Comparison of ENCODE assay signal across 1 cellular context in the genomic region with DNA sequence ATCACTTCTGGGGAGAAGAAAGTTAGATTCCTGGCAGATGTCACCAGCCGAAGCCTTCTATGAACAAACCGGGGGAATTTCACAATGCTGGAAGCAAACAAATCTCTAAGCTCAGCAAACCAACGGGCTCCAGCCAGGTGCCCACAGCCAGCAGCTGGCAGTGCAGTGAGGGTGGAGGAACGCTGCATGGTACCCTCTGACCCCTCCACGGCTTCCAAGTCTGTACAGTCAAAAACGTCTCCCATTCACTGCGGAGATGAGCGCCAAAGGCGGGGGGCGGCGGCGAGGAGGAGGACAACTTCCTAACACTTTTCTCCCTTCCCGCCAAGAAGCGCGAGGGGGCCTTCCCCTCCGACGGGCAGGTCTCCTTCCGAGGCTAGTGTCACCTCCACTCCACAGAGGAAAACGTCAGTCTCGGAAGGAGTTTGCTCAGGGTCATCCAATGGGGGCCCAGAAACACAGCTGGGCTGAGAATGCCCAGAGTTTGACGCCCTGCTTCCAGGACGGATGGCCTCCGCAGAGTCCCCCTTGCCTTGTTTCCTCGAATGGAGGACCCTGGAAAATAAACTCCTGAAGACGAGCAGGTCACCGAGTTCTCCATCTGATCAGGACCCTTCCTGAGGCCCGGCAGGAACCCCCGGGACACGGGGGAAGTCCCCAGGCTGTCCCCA.
A peak's percentile ranks its signal among the peaks of the same experiment; 100 is the strongest.
TF ChIP-seq lines count a peak whose summit lies in the region.

No MANE protein-coding gene starts in this region.

TF ChIP-seq in K562, 482 proteins besides CTCF, POLR2A, EP300 and RAD21 (continued from another document and continues in another):
- TF ChIP-seq, protein P1, sequence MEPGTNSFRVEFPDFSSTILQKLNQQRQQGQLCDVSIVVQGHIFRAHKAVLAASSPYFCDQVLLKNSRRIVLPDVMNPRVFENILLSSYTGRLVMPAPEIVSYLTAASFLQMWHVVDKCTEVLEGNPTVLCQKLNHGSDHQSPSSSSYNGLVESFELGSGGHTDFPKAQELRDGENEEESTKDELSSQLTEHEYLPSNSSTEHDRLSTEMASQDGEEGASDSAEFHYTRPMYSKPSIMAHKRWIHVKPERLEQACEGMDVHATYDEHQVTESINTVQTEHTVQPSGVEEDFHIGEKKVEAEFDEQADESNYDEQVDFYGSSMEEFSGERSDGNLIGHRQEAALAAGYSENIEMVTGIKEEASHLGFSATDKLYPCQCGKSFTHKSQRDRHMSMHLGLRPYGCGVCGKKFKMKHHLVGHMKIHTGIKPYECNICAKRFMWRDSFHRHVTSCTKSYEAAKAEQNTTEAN (CRISPR knock-in tag; IDR thresholded peaks at IDR 0.05), result peak; percentile 73; the same call in 1 of the 2 replicates
- no peak for TF ChIP-seq PTBP1 (IDR thresholded peaks at IDR 0.05; ENCODE audit: low read depth, low read length)
- TF ChIP-seq, protein P2, sequence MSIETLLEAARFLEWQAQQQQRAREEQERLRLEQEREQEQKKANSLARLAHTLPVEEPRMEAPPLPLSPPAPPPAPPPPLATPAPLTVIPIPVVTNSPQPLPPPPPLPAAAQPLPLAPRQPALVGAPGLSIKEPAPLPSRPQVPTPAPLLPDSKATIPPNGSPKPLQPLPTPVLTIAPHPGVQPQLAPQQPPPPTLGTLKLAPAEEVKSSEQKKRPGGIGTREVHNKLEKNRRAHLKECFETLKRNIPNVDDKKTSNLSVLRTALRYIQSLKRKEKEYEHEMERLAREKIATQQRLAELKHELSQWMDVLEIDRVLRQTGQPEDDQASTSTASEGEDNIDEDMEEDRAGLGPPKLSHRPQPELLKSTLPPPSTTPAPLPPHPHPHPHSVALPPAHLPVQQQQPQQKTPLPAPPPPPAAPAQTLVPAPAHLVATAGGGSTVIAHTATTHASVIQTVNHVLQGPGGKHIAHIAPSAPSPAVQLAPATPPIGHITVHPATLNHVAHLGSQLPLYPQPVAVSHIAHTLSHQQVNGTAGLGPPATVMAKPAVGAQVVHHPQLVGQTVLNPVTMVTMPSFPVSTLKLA (conservative IDR thresholded peaks at IDR 0.05), result no peak; a peak in 1 of 4 replicates
- TF ChIP-seq ZNF431 (CRISPR knock-in tag; IDR thresholded peaks at IDR 0.05), result 0 out of 2 replicates have a peak, but pooled peaks have one; percentile 50
- TF ChIP-seq, protein P3, sequence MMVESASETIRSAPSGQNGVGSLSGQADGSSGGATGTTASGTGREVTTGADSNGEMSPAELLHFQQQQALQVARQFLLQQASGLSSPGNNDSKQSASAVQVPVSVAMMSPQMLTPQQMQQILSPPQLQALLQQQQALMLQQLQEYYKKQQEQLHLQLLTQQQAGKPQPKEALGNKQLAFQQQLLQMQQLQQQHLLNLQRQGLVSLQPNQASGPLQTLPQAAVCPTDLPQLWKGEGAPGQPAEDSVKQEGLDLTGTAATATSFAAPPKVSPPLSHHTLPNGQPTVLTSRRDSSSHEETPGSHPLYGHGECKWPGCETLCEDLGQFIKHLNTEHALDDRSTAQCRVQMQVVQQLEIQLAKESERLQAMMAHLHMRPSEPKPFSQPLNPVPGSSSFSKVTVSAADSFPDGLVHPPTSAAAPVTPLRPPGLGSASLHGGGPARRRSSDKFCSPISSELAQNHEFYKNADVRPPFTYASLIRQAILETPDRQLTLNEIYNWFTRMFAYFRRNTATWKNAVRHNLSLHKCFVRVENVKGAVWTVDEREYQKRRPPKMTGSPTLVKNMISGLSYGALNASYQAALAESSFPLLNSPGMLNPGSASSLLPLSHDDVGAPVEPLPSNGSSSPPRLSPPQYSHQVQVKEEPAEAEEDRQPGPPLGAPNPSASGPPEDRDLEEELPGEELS (CRISPR knock-in tag; IDR thresholded peaks at IDR 0.05; ENCODE audit: borderline replicate concordance), result 0 out of 2 replicates have a peak, but pooled peaks have one; percentile 56
- TF ChIP-seq, protein P4, sequence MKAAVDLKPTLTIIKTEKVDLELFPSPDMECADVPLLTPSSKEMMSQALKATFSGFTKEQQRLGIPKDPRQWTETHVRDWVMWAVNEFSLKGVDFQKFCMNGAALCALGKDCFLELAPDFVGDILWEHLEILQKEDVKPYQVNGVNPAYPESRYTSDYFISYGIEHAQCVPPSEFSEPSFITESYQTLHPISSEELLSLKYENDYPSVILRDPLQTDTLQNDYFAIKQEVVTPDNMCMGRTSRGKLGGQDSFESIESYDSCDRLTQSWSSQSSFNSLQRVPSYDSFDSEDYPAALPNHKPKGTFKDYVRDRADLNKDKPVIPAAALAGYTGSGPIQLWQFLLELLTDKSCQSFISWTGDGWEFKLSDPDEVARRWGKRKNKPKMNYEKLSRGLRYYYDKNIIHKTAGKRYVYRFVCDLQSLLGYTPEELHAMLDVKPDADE (conservative IDR thresholded peaks at IDR 0.05; ENCODE audit: control insufficient read depth, low read depth, low read length), result 0 out of 2 replicates have a peak, but pooled peaks have one; percentile 2
- TF ChIP-seq XRCC4 (IDR thresholded peaks at IDR 0.05; ENCODE audit: extremely low read depth, insufficient read depth, insufficient read length), result no peak
- no peak for TF ChIP-seq EZH2 (IDR thresholded peaks at IDR 0.05; ENCODE audit: borderline replicate concordance, low read depth, low read length)
- no peak for TF ChIP-seq BRD4 (IDR thresholded peaks at IDR 0.05)
- TF ChIP-seq, protein P5, sequence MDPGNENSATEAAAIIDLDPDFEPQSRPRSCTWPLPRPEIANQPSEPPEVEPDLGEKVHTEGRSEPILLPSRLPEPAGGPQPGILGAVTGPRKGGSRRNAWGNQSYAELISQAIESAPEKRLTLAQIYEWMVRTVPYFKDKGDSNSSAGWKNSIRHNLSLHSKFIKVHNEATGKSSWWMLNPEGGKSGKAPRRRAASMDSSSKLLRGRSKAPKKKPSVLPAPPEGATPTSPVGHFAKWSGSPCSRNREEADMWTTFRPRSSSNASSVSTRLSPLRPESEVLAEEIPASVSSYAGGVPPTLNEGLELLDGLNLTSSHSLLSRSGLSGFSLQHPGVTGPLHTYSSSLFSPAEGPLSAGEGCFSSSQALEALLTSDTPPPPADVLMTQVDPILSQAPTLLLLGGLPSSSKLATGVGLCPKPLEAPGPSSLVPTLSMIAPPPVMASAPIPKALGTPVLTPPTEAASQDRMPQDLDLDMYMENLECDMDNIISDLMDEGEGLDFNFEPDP (CRISPR knock-in tag; IDR thresholded peaks at IDR 0.05), result no peak
- TF ChIP-seq EP400 (IDR thresholded peaks at IDR 0.05), result 0 out of 2 replicates have a peak, but pooled peaks have one; percentile 6
- TF ChIP-seq SOX6 (IDR thresholded peaks at IDR 0.05), result no peak
- no peak for TF ChIP-seq SMAD3 (CRISPR knock-in tag; conservative IDR thresholded peaks at IDR 0.05)
- TF ChIP-seq, protein P6, sequence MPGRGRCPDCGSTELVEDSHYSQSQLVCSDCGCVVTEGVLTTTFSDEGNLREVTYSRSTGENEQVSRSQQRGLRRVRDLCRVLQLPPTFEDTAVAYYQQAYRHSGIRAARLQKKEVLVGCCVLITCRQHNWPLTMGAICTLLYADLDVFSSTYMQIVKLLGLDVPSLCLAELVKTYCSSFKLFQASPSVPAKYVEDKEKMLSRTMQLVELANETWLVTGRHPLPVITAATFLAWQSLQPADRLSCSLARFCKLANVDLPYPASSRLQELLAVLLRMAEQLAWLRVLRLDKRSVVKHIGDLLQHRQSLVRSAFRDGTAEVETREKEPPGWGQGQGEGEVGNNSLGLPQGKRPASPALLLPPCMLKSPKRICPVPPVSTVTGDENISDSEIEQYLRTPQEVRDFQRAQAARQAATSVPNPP (IDR thresholded peaks at IDR 0.05; ENCODE audit: borderline replicate concordance, insufficient read depth, insufficient read length), result no peak
- TF ChIP-seq SIN3A (IDR thresholded peaks at IDR 0.05; ENCODE audit: borderline replicate concordance in 2 of 2, control insufficient read depth in 1 of 2, low read depth in 2 of 2, low read length in 2 of 2), result peak in 1 of 2 experiments; percentile 62; a peak in 1 of 4 replicates
- no peak for TF ChIP-seq PHF21A (IDR thresholded peaks at IDR 0.05; ENCODE audit: borderline replicate concordance, low read depth)
- TF ChIP-seq, protein P7, sequence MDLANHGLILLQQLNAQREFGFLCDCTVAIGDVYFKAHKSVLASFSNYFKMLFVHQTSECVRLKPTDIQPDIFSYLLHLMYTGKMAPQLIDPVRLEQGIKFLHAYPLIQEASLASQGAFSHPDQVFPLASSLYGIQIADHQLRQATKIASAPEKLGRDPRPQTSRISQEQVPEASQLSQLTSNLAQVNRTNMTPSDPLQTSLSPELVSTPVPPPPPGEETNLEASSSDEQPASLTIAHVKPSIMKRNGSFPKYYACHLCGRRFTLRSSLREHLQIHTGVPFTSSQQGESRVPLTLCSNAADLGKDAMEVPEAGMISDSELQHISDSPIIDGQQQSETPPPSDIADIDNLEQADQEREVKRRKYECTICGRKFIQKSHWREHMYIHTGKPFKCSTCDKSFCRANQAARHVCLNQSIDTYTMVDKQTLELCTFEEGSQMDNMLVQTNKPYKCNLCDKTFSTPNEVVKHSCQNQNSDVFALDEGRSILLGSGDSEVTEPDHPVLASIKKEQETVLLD (IDR thresholded peaks at IDR 0.05), result 0 out of 2 replicates have a peak, but pooled peaks have one; percentile 30
- TF ChIP-seq IRF2 (CRISPR knock-in tag; IDR thresholded peaks at IDR 0.05), result peak; percentile 7; the same call in 1 of the 2 replicates
- TF ChIP-seq SMARCE1 (IDR thresholded peaks at IDR 0.05), result 0 out of 2 replicates have a peak, but pooled peaks have one; percentile 11
- TF ChIP-seq, protein P8, sequence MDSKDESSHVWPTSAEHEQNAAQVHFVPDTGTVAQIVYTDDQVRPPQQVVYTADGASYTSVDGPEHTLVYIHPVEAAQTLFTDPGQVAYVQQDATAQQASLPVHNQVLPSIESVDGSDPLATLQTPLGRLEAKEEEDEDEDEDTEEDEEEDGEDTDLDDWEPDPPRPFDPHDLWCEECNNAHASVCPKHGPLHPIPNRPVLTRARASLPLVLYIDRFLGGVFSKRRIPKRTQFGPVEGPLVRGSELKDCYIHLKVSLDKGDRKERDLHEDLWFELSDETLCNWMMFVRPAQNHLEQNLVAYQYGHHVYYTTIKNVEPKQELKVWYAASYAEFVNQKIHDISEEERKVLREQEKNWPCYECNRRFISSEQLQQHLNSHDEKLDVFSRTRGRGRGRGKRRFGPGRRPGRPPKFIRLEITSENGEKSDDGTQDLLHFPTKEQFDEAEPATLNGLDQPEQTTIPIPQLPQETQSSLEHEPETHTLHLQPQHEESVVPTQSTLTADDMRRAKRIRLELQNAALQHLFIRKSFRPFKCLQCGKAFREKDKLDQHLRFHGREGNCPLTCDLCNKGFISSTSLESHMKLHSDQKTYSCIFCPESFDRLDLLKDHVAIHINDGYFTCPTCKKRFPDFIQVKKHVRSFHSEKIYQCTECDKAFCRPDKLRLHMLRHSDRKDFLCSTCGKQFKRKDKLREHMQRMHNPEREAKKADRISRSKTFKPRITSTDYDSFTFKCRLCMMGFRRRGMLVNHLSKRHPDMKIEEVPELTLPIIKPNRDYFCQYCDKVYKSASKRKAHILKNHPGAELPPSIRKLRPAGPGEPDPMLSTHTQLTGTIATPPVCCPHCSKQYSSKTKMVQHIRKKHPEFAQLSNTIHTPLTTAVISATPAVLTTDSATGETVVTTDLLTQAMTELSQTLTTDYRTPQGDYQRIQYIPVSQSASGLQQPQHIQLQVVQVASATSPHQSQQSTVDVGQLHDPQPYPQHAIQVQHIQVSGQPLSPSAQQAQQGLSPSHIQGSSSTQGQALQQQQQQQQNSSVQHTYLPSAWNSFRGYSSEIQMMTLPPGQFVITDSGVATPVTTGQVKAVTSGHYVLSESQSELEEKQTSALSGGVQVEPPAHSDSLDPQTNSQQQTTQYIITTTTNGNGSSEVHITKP (IDR thresholded peaks at IDR 0.05; ENCODE audit: partially characterized antibody), result no peak
- TF ChIP-seq L3MBTL2 (IDR thresholded peaks at IDR 0.05), result peak; percentile 96
- no peak for TF ChIP-seq TAF15 (IDR thresholded peaks at IDR 0.05; ENCODE audit: low read depth, low read length)
- TF ChIP-seq TCF3 (CRISPR knock-in tag; IDR thresholded peaks at IDR 0.05), result no peak
- no peak for TF ChIP-seq MTA2 (IDR thresholded peaks at IDR 0.05; ENCODE audit: low read depth)
- TF ChIP-seq, protein P9, sequence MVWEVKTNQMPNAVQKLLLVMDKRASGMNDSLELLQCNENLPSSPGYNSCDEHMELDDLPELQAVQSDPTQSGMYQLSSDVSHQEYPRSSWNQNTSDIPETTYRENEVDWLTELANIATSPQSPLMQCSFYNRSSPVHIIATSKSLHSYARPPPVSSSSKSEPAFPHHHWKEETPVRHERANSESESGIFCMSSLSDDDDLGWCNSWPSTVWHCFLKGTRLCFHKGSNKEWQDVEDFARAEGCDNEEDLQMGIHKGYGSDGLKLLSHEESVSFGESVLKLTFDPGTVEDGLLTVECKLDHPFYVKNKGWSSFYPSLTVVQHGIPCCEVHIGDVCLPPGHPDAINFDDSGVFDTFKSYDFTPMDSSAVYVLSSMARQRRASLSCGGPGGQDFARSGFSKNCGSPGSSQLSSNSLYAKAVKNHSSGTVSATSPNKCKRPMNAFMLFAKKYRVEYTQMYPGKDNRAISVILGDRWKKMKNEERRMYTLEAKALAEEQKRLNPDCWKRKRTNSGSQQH (CRISPR knock-in tag; IDR thresholded peaks at IDR 0.05), result no peak
- peak in 1 of 2 experiments; percentile 37; a peak in 1 of 3 replicates for TF ChIP-seq CBX3 (IDR thresholded peaks at IDR 0.05; ENCODE audit: borderline replicate concordance in 1 of 2, low read length in 2 of 2)
- TF ChIP-seq FOXK1 (CRISPR knock-in tag; IDR thresholded peaks at IDR 0.05; ENCODE audit: borderline replicate concordance), result peak; percentile 83; the same call in 1 of the 2 replicates
- TF ChIP-seq, protein P10, sequence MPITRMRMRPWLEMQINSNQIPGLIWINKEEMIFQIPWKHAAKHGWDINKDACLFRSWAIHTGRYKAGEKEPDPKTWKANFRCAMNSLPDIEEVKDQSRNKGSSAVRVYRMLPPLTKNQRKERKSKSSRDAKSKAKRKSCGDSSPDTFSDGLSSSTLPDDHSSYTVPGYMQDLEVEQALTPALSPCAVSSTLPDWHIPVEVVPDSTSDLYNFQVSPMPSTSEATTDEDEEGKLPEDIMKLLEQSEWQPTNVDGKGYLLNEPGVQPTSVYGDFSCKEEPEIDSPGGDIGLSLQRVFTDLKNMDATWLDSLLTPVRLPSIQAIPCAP (CRISPR knock-in tag; IDR thresholded peaks at IDR 0.05; ENCODE audit: borderline replicate concordance), result 0 out of 2 replicates have a peak, but pooled peaks have one; percentile 57
- TF ChIP-seq, protein P11, sequence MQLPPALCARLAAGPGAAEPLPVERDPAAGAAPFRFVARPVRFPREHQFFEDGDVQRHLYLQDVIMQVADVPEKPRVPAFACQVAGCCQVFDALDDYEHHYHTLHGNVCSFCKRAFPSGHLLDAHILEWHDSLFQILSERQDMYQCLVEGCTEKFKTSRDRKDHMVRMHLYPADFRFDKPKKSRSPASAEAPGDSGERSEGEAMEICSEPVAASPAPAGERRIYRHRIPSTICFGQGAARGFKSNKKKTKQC (CRISPR knock-in tag; IDR thresholded peaks at IDR 0.05), result 0 out of 2 replicates have a peak, but pooled peaks have one; percentile 42
- TF ChIP-seq ZNF224 (CRISPR knock-in tag; IDR thresholded peaks at IDR 0.05), result peak; percentile 19; the same call in 1 of the 2 replicates
- TF ChIP-seq, protein P12, sequence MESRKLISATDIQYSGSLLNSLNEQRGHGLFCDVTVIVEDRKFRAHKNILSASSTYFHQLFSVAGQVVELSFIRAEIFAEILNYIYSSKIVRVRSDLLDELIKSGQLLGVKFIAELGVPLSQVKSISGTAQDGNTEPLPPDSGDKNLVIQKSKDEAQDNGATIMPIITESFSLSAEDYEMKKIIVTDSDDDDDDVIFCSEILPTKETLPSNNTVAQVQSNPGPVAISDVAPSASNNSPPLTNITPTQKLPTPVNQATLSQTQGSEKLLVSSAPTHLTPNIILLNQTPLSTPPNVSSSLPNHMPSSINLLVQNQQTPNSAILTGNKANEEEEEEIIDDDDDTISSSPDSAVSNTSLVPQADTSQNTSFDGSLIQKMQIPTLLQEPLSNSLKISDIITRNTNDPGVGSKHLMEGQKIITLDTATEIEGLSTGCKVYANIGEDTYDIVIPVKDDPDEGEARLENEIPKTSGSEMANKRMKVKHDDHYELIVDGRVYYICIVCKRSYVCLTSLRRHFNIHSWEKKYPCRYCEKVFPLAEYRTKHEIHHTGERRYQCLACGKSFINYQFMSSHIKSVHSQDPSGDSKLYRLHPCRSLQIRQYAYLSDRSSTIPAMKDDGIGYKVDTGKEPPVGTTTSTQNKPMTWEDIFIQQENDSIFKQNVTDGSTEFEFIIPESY (CRISPR knock-in tag; IDR thresholded peaks at IDR 0.05), result 0 out of 2 replicates have a peak, but pooled peaks have one; percentile 10
